In the genomic region with DNA sequence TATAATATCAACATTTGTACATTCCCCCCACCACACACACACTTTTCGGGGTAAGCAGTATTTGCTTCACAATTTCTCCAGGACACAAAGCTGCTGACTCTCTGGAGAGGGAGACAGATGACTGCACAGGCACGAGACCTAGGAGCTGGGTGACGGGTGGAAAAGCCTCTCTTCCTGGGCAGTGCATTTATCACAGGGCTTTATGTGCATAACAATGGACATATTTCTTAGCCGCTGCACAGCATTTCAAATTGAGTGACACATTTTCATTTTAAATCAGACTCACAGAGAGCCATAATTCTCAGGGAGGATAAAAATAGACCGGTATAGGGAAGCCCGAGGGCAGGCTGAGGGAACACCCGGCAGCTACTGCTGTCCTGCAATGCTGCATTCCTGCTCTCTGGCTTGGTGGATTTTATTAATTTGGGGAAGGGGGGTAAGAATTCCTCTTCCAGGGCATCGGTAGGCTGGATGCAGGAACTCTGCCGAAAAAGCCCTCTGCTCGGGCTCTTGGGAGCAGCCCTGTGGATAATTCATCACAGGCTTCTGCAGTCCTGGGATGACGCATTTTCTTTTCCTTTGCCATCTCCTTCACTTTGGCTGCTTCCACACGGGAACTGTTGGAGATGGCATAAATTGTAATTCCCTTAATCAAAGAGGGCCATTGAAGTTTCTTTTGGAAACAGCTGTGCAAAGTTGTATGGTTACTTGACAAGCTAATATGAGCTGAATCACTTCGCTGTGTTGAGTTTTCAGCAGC, we compare ENCODE assay signal across 22 cellular contexts.
DNase-seq lines count a peak whose midpoint lies in the region; ATAC-seq and TF ChIP-seq lines count a peak whose summit lies in the region.
"Had no signal": no experiment of that assay in that cellular context is flagged by ENCODE, and none has a peak within 500 bp of the region (broad histone marks: within the 10 kb centered on the region; RNA-seq: fewer than 3 reads in every experiment).

No MANE protein-coding gene starts in this region.

- H3K9me2 ChIP-seq in GM23248 (ENCODE audit: insufficient read depth), result no peaks in the 10 kb centered on the region

- WGBS in GM23248 (ENCODE audit: low coverage in 1 of 2, low lambda C conversion rate in 2 of 2, missing lambda C conversion rate in 2 of 2), 2 experiments, result 5% methylated on average over 13 of the region's 13 CpGs
- 34% methylated on average over 13 of the region's 13 CpGs for WGBS in suprapubic skin

- H3K27ac ChIP-seq in GM23248 (no peak overlapping the region), suprapubic skin (no peak overlapping the region)
- H3K27ac ChIP-seq: right atrium auricular region, thoracic aorta, vagina had no signal

- H3K9me3 Mint-ChIP-seq in type B pancreatic cell, result no peaks in the 10 kb centered on the region
- H3K9me3 Mint-ChIP-seq: activated T-cell treated with anti-CD3 and anti-CD28 coated beads, Interleukin-2, amount 50 U/mL, for 24 hours; HFFc6 had no signal

- peaks cover 18% of the 10 kb centered on the region for H3K4me1 Mint-ChIP-seq in type B pancreatic cell (ENCODE audit: unreplicated experiment)

- H3K27ac Mint-ChIP-seq in type B pancreatic cell, result peak overlapping the region; percentile 71
- H3K27ac Mint-ChIP-seq: activated CD8-positive, alpha-beta T cell treated with anti-CD3 and anti-CD28 coated beads, Interleukin-2, amount 10 ng/mL, durations not matched to agents 7 days and 5 days; activated T-cell treated with anti-CD3 and anti-CD28 coated beads, Interleukin-2, amount 50 U/mL, for 24 hours; HFFc6 had no signal

- H4K20me1 ChIP-seq in GM23248 (ENCODE audit: insufficient read depth), result no peaks in the 10 kb centered on the region

- ATAC-seq in HG03045 (IDR thresholded peaks at IDR 0.05; ENCODE audit: unreplicated experiment), result no peak
- ATAC-seq: activated CD8-positive, alpha-beta T cell treated with anti-CD3 and anti-CD28 coated beads, Interleukin-2, amount 10 ng/mL, durations not matched to agents 7 days and 5 days; Panc1 had no signal

- H3K79me2 ChIP-seq in GM23248 (ENCODE audit: insufficient read depth), result no peaks in the 10 kb centered on the region

- H3K9me3 ChIP-seq in GM23248 (ENCODE audit: low read depth) (no peaks in the 10 kb centered on the region), suprapubic skin (no peaks in the 10 kb centered on the region)
- H3K9me3 ChIP-seq: right atrium auricular region, thoracic aorta, vagina had no signal

- H3K27me3 ChIP-seq in GM23248 (replicated peaks; ENCODE audit: insufficient read depth), result peaks cover 39% of the 10 kb centered on the region
- H3K27me3 ChIP-seq in suprapubic skin, result peaks cover 4% of the 10 kb centered on the region
- H3K27me3 ChIP-seq: right atrium auricular region, vagina had no signal

- H3K4me3 Mint-ChIP-seq in type B pancreatic cell, result peak overlapping the region; percentile 48
- H3K4me3 Mint-ChIP-seq: activated CD8-positive, alpha-beta T cell treated with anti-CD3 and anti-CD28 coated beads, Interleukin-2, amount 10 ng/mL, durations not matched to agents 7 days and 5 days; activated T-cell treated with anti-CD3 and anti-CD28 coated beads, Interleukin-2, amount 50 U/mL, for 24 hours; HFFc6 had no signal

- no peaks in the 10 kb centered on the region for H3K4me1 ChIP-seq in GM23248 (ENCODE audit: insufficient read depth)
- peaks cover 5% of the 10 kb centered on the region for H3K4me1 ChIP-seq in suprapubic skin
- H3K4me1 ChIP-seq: right atrium auricular region had no signal

- TF ChIP-seq POLR2A in suprapubic skin (IDR thresholded peaks at IDR 0.05), result no peak

- H3K4me3 ChIP-seq in GM23248, result no peak overlapping the region
- no peak overlapping the region for H3K4me3 ChIP-seq in suprapubic skin
- H3K4me3 ChIP-seq: lung, right atrium auricular region, thoracic aorta, vagina had no signal

- H3K9ac ChIP-seq in GM23248, result no peak overlapping the region

- DNase-seq in GM23248 (peak; percentile 33), astrocyte of the hippocampus (ENCODE audit: low read depth, low spot score) (peak; percentile 37), medulla oblongata (ENCODE audit: extremely low spot score) (peak; percentile 18), type B pancreatic cell (ENCODE audit: extremely low spot score, unreplicated experiment) (no peak), midbrain (lab: John Stamatoyannopoulos, UW) (no peak), suprapubic skin (ENCODE audit: low spot score in 2 of 2) (no peak)
- DNase-seq: activated CD8-positive, alpha-beta T cell treated with anti-CD3 and anti-CD28 coated beads, Interleukin-2, amount 10 ng/mL, durations not matched to agents 7 days and 5 days; activated T-cell treated with anti-CD3 and anti-CD28 coated beads, Interleukin-2, amount 50 U/mL, for 24 hours; cortex of kidney; HFFc6; KG1; kidney; NCI-H1436 treated with DMSO at 0.1 percent for 48 hours; NCI-H2171; occipital lobe; stimulated activated naive CD4-positive, alpha-beta T cell treated with Interleukin-2 at 50 U/mL for 16 hours had no signal

- no peaks in the 10 kb centered on the region for H3K27me3 Mint-ChIP-seq in type B pancreatic cell

- TF ChIP-seq EP300 in suprapubic skin (IDR thresholded peaks at IDR 0.05), result no peak

- in situ Hi-C loops in GM23248 (cut with MboI), result no loop called here

- TF ChIP-seq CTCF in type B pancreatic cell (conservative IDR thresholded peaks at IDR 0.05), result no peak
- TF ChIP-seq CTCF in suprapubic skin (IDR thresholded peaks at IDR 0.05), result no peak

- H2AFZ ChIP-seq in GM23248, result no peak overlapping the region

- peaks cover 23% of the 10 kb centered on the region for H3K36me3 Mint-ChIP-seq in type B pancreatic cell

- H3K36me3 ChIP-seq in GM23248 (ENCODE audit: low read depth), result no peaks in the 10 kb centered on the region
- H3K36me3 ChIP-seq in suprapubic skin, result no peaks in the 10 kb centered on the region
- H3K36me3 ChIP-seq: right atrium auricular region, thoracic aorta, vagina had no signal

- no peaks in the 10 kb centered on the region for H3F3A ChIP-seq in GM23248 (ENCODE audit: insufficient read depth)

- no peak overlapping the region for H3K4me2 ChIP-seq in GM23248 (ENCODE audit: unreplicated experiment)

Comparison
In these comparisons a context has a peak if more than half of its experiments do, and no peak if none do; other contexts are left out.
1. DNase-seq: peak in GM23248 (single experiment), astrocyte of the hippocampus (single experiment) and medulla oblongata (single experiment); none in type B pancreatic cell (single experiment), midbrain (single experiment) and suprapubic skin (0 of 2).